Comparison of ENCODE assay signal across 1 cellular context in the genomic region with DNA sequence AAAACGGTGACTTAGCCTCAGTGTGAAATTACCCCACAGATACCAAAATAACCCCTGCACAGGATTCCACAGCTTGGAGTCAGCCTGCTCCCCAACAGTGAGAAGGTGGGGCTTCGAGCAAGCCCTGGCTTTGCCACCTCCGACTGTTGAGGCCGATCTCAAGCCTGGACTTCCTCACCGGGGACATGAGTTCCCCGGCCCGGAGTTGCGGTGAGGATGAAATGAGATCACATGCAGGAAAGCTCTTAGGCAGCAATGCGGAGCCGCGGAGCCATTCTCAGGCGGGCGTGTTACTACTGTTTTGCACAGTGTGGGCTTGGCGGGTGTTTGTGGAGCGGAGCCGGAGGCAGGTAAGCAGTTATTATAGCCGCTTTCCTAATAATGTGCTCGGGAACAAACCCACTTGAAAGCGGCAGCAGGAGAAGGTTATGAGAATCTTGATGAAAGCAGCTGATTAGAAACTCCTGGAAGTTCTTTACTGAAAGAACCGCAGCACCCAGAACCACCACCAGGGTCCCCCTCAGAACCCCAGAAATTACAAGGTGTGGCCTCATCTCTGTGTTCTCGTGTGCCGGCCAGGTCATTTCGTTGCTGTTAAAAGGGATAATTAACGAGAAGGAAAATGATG.
TF ChIP-seq lines count a peak whose summit lies in the region.

No MANE protein-coding gene starts in this region.

TF ChIP-seq in HepG2, 621 proteins besides CTCF, POLR2A, EP300 and RAD21 (continued from another document):
- TF ChIP-seq, protein P1, sequence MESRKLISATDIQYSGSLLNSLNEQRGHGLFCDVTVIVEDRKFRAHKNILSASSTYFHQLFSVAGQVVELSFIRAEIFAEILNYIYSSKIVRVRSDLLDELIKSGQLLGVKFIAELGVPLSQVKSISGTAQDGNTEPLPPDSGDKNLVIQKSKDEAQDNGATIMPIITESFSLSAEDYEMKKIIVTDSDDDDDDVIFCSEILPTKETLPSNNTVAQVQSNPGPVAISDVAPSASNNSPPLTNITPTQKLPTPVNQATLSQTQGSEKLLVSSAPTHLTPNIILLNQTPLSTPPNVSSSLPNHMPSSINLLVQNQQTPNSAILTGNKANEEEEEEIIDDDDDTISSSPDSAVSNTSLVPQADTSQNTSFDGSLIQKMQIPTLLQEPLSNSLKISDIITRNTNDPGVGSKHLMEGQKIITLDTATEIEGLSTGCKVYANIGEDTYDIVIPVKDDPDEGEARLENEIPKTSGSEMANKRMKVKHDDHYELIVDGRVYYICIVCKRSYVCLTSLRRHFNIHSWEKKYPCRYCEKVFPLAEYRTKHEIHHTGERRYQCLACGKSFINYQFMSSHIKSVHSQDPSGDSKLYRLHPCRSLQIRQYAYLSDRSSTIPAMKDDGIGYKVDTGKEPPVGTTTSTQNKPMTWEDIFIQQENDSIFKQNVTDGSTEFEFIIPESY (CRISPR knock-in tag; IDR thresholded peaks at IDR 0.05) = peak; percentile 46; the same call in 1 of the 2 replicates
- no peak for TF ChIP-seq ZNF207 (IDR thresholded peaks at IDR 0.05; ENCODE audit: borderline replicate concordance)
TF ChIP-seq in HepG2: peak in this region for 2.
